In genomic region chr20:5119435-5120188, GRCh38 we compare ENCODE assay signal across 8 cellular contexts. TPM values are rescaled to one million over a fixed set of nuclear protein-coding genes. Genes with fewer than 3 reads are reported as not detected.
DNase-seq lines count a peak whose midpoint lies in the region; ATAC-seq and TF ChIP-seq lines count a peak whose summit lies in the region.

Gene PCNA, minus strand, starts transcription at chr20:5119958. Its CDS starts 160 bp downstream, at chr20:5119798.

- peak within 1 kb of the TSS; percentile 89 for H3K4me2 ChIP-seq in BLaER1

- peaks cover 50% of the 10 kb centered on the region for H4K20me1 ChIP-seq in BLaER1

- peaks cover 48% of the 10 kb centered on the region for H3K36me3 Mint-ChIP-seq in activated CD4-positive, alpha-beta T cell treated with anti-CD3 and anti-CD28 coated beads, Interleukin-2, amount 10 ng/mL, durations not matched to agents 7 days and 5 days (ENCODE audit: low read depth)

- no peaks in the 10 kb centered on the region for H3K27me3 Mint-ChIP-seq in activated CD4-positive, alpha-beta T cell treated with anti-CD3 and anti-CD28 coated beads, Interleukin-2, amount 10 ng/mL, durations not matched to agents 7 days and 5 days

- CTCF ChIA-PET in activated CD4-positive, alpha-beta T cell treated with anti-CD3 and anti-CD28 coated beads, Interleukin-2, amount 10 ng/mL, durations not matched to agents 7 days and 5 days (lab: Charles Lee): interaction anchor here (0.9 to 2.3 kb wide), 7 partner anchors 11 to 121 kb away, joined by 3 to 8 read pairs (median 4); no protein-coding TSS in a partner anchor

- H3K9me3 ChIP-seq in BLaER1: no peaks in the 10 kb centered on the region

- H3K27ac Mint-ChIP-seq in activated CD4-positive, alpha-beta T cell treated with anti-CD3 and anti-CD28 coated beads, Interleukin-2, amount 10 ng/mL, durations not matched to agents 7 days and 5 days: peak within 1 kb of the TSS; percentile 99

- H3K9me3 Mint-ChIP-seq in activated CD4-positive, alpha-beta T cell treated with anti-CD3 and anti-CD28 coated beads, Interleukin-2, amount 10 ng/mL, durations not matched to agents 7 days and 5 days: no peaks in the 10 kb centered on the region

- H3K36me3 ChIP-seq in BLaER1: peaks cover 38% of the 10 kb centered on the region

- H3K27ac ChIP-seq in BLaER1: peak within 1 kb of the TSS; percentile 95
- peak within 1 kb of the TSS; percentile 76 to 91 for H3K27ac ChIP-seq in coronary artery

- no peaks in the 10 kb centered on the region for H3K27me3 ChIP-seq in BLaER1

- H3K4me3 ChIP-seq in BLaER1 (peak within 1 kb of the TSS; percentile 86), coronary artery (peak within 1 kb of the TSS; percentile 83)

- H3K4me1 ChIP-seq in BLaER1: peaks cover 48% of the 10 kb centered on the region

- TF ChIP-seq CTCF in coronary artery (IDR thresholded peaks at IDR 0.05): no peak

- H3K4me3 Mint-ChIP-seq in activated CD4-positive, alpha-beta T cell treated with anti-CD3 and anti-CD28 coated beads, Interleukin-2, amount 10 ng/mL, durations not matched to agents 7 days and 5 days: peak within 1 kb of the TSS; percentile 94

- intact Hi-C loops in left colon (cut with DNase I, micrococcal nuclease): no loop called here

- H3K4me1 Mint-ChIP-seq in activated CD4-positive, alpha-beta T cell treated with anti-CD3 and anti-CD28 coated beads, Interleukin-2, amount 10 ng/mL, durations not matched to agents 7 days and 5 days: peaks cover 71% of the 10 kb centered on the region

- DNase-seq in NCI-H69 (lab: John Stamatoyannopoulos, UW) (peak; percentile 99), coronary artery (ENCODE audit: low spot score) (peak; percentile 98), left colon (peak; percentile 98 to 99)
- peak; percentile 99 for DNase-seq in activated CD4-positive, alpha-beta T cell treated with anti-CD3 and anti-CD28 coated beads, Interleukin-2, amount 10 ng/mL, durations not matched to agents 7 days and 5 days
- DNase-seq in stimulated activated CD4-positive, alpha-beta T cell treated with anti-CD3 and anti-CD28 coated beads, Interleukin-1b, Interleukin-23, amount 100 ng/mL, for 48 hours: peak; percentile 98

- peak within 1 kb of the TSS; percentile 97 for H3K9ac ChIP-seq in BLaER1

- ATAC-seq in GM19328 (IDR thresholded peaks at IDR 0.05; ENCODE audit: unreplicated experiment): peak; percentile 96
- ATAC-seq in HG03520 (IDR thresholded peaks at IDR 0.05; ENCODE audit: unreplicated experiment): peak; percentile 90
- peak; percentile 95 for ATAC-seq in left colon

- POLR2A ChIA-PET in activated CD4-positive, alpha-beta T cell treated with anti-CD3 and anti-CD28 coated beads, Interleukin-2, amount 10 ng/mL, durations not matched to agents 7 days and 5 days (lab: Charles Lee): interaction anchor here (0.6 to 0.9 kb wide), 2 partner anchors 10 to 306 kb away, joined by 3 to 6 read pairs; no protein-coding TSS in a partner anchor

RNA-seq across cellular contexts. Expression of gene PCNA, which starts in this region (rescaled TPM):
- 100 to 1,000 TPM; 512 to 559 TPM for total RNA-seq in activated CD4-positive, alpha-beta T cell treated with anti-CD3 and anti-CD28 coated beads, Interleukin-2, amount 10 ng/mL, durations not matched to agents 7 days and 5 days
- 10 to 100 TPM; 47.9 to 61.5 TPM for total RNA-seq in left colon

Comparison
In these comparisons a context has a peak if more than half of its experiments do, and no peak if none do; other contexts are left out.
1. Peak in every context shown above with its lines: DNase-seq, ATAC-seq, H3K4me3 ChIP-seq and H3K27ac ChIP-seq.
2. RNA of gene PCNA (total RNA-seq): 512 to 559 TPM in activated CD4-positive, alpha-beta T cell treated with anti-CD3 and anti-CD28 coated beads, Interleukin-2, amount 10 ng/mL, durations not matched to agents 7 days and 5 days; 47.9 to 61.5 TPM in left colon; every median in the first group is over 4 times any median in the second.